In the genomic region with DNA sequence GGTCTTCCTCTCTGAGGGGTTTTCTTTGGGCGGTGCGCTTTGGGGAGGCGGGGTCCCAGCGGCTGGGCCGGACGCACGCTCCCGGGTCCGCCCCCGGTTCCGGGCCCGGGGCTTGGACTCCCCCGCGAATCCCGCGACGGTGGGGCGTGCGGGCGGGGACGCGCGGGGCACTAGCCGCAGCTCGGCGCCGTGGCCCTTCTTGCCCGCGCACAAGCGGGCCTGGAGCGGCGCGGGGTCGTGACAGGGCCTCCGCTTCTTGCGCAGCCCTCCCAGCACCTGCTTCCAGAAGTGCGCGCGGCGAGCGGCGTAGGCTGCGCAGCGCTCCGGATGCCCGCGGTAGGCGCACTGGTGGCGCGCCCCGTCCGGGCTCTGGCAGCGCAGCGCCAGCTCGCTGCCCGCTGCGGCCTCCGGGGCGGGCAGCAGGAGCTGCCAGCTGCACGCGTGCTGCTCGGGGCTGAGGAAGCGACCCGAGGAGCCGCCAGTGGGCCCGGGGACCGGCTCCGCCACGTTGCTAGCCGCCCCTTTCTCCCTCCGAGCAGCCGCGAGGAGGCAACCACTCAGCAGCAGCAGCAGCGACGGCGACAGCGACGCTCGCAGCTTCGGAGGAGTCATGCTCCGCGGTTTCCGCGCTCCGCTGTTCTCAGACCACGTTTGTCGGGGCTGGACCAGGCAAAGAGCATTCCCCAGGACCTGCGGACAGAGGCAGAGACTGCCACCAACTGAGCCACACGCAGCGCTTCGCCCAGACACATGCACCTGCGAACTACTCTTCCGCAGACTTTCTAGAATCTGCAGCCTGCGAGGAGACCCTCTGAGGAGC, we compare ENCODE assay signal across 8 cellular contexts. TPM values are rescaled to one million over a fixed set of nuclear protein-coding genes. Genes with fewer than 3 reads are reported as not detected.
DNase-seq lines count a peak whose midpoint lies in the region; ATAC-seq and TF ChIP-seq lines count a peak whose summit lies in the region.

No MANE protein-coding gene starts in this region.

- ATAC-seq in GM18868 (IDR thresholded peaks at IDR 0.05; ENCODE audit: unreplicated experiment) (peak; percentile 90), HG03097 (IDR thresholded peaks at IDR 0.05; ENCODE audit: low FRiP score, unreplicated experiment) (peak; percentile 80)

- no peaks in the 10 kb centered on the region for H3K27me3 ChIP-seq in layer of hippocampus (ENCODE audit: control insufficient read depth, insufficient read depth, low read length)

- DNase-seq in AG09309 (ENCODE audit: low read depth), result no peak
- DNase-seq in NCI-H2196 (lab: John Stamatoyannopoulos, UW; ENCODE audit: unreplicated experiment), result peak; percentile 60
- peak; percentile 34 for DNase-seq in activated CD4-positive, CD25-positive, alpha-beta regulatory T cell treated with anti-CD3 and anti-CD28 coated beads, Interleukin-2, amount 50 U/mL, for 16 hours (ENCODE audit: low read depth, low spot score)
- peak; percentile 73 for DNase-seq in cerebellum (ENCODE audit: low spot score)
- peak; percentile 54 to 59 for DNase-seq in stimulated activated CD4-positive, alpha-beta T cell treated with anti-CD3 and anti-CD28 coated beads, Interleukin-1b, Interleukin-23, amount 100 ng/mL, for 4 hours (ENCODE audit: low read depth in 2 of 2)

- peak; percentile 40 for TF ChIP-seq CTCF in AG09309 (IDR thresholded peaks at IDR 0.05; ENCODE audit: control insufficient read depth, insufficient read depth, low read depth, low read length, missing control alignments)

- peak overlapping the region; percentile 78 for H3K4me3 ChIP-seq in AG09309 (ENCODE audit: control insufficient read depth, low read depth, low read length)

- peak overlapping the region; percentile 65 for H3K27ac ChIP-seq in layer of hippocampus (ENCODE audit: low read depth, low read length)

RNA-seq across cellular contexts. Expression of gene FGFBP3, which starts 0.7 kb away (rescaled TPM):
- 23.3 TPM for total RNA-seq in cerebellum

RNA-seq across cellular contexts. Expression of gene BTAF1, which starts 15.0 kb away (rescaled TPM):
- 62.3 TPM for total RNA-seq in cerebellum
